In the genomic region with DNA sequence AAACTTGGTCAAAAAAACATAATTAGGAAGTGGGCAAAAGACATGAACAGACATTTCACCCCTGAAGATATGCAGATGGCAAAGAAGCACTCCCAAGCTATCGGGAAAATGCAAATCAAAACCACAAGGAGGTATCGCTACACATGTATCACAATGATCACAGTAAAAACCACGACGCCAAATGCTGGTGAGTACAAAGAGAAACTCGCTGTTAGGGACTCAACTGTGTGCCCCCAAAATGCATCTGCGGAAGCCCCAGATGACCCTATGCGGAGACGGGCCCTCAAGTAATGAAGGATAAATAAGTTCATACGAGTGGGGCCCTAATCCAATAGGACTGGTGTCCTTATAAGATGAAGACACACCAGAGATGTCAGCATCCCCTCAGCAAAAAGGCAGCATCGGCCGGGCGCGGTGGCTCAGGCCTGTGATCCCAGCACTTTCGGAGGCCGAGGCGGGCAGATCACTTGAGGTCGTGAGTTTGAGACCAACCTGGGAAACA, we compare ENCODE assay signal across 12 cellular contexts. TPM values are rescaled to one million over a fixed set of nuclear protein-coding genes. Genes with fewer than 3 reads are reported as not detected.
A peak's percentile ranks its signal among the peaks of the same experiment; 100 is the strongest.
DNase-seq lines count a peak whose midpoint lies in the region; ATAC-seq and TF ChIP-seq lines count a peak whose summit lies in the region.
"Had no signal": no experiment of that assay in that cellular context is flagged by ENCODE, and none has a peak within 500 bp of the region (broad histone marks: within the 10 kb centered on the region; RNA-seq: fewer than 3 reads in every experiment).

No MANE protein-coding gene starts in this region.

- peak overlapping the region; percentile 98 to 99 (median 98) for H3K27ac Mint-ChIP-seq in naive B cell
- peak overlapping the region in 1 of 2 donors; percentile 68 for H3K27ac Mint-ChIP-seq in effector memory CD8-positive, alpha-beta T cell

- H3K9me3 ChIP-seq in Peyer's patch, result no peaks in the 10 kb centered on the region
- H3K9me3 ChIP-seq: sigmoid colon had no signal

- H3K4me3 ChIP-seq in Peyer's patch, result peak overlapping the region in 1 of 4 donors; percentile 10
- H3K4me3 ChIP-seq: sigmoid colon had no signal

- H3K4me3 Mint-ChIP-seq in naive B cell, result peak overlapping the region; percentile 73 to 93 (median 84)
- peak overlapping the region in 1 of 2 donors; percentile 25 for H3K4me3 Mint-ChIP-seq in effector memory CD8-positive, alpha-beta T cell

- DNase-seq in GM10266 (ENCODE audit: extremely low spot score) (peak; percentile 61), GM20000 (ENCODE audit: low spot score) (peak; percentile 72), Peyer's patch (peak; percentile 32 to 76 (median 62)), naive B cell (peak; percentile 64), NCI-H510A treated with DMSO at 0.1 percent for 48 hours (lab: John Stamatoyannopoulos, UW) (no peak), NCI-H82 (lab: John Stamatoyannopoulos, UW) (no peak)
- no peak for DNase-seq in effector memory CD8-positive, alpha-beta T cell
- DNase-seq in effector CD4-positive, alpha-beta T cell, result no peak
- DNase-seq: activated gamma-delta T cell, SHP77, sigmoid colon, substantia nigra had no signal

- H3K27ac ChIP-seq in Peyer's patch, result peak overlapping the region in 2 of 4 donors; percentile 67 to 77

- peaks cover 67 to 86% (median 84%) of the 10 kb centered on the region in 3 donors for H3K4me1 Mint-ChIP-seq in naive B cell
- peaks cover 59 to 67% of the 10 kb centered on the region in 2 donors for H3K4me1 Mint-ChIP-seq in effector memory CD8-positive, alpha-beta T cell (ENCODE audit: low read depth in 2 of 2)

- no peaks in the 10 kb centered on the region for H3K36me3 Mint-ChIP-seq in naive B cell
- H3K36me3 Mint-ChIP-seq in effector memory CD8-positive, alpha-beta T cell (ENCODE audit: insufficient read depth), result peaks cover 37% of the 10 kb centered on the region

- no peaks in the 10 kb centered on the region for H3K27me3 Mint-ChIP-seq in naive B cell
- H3K27me3 Mint-ChIP-seq in effector memory CD8-positive, alpha-beta T cell, result no peaks in the 10 kb centered on the region

- peak; percentile 23 to 27 for ATAC-seq in naive B cell (ENCODE audit: low read depth in 2 of 2)
- no peak for ATAC-seq in effector memory CD8-positive, alpha-beta T cell (replicated peaks)

- TF ChIP-seq CTCF in GM10266 (IDR thresholded peaks at IDR 0.05; ENCODE audit: control insufficient read depth, insufficient read depth, low read depth, missing control alignments) (no peak), GM20000 (IDR thresholded peaks at IDR 0.05; ENCODE audit: extremely low read depth, missing control alignments) (no peak), Peyer's patch (IDR thresholded peaks at IDR 0.05) (no peak)

- TF ChIP-seq POLR2A in Peyer's patch (IDR thresholded peaks at IDR 0.05), result no peak

- H3K36me3 ChIP-seq in Peyer's patch, result no peaks in the 10 kb centered on the region
- H3K36me3 ChIP-seq: sigmoid colon had no signal

- no peaks in the 10 kb centered on the region for H3K27me3 ChIP-seq in Peyer's patch
- H3K27me3 ChIP-seq: sigmoid colon had no signal

- H3K4me1 ChIP-seq in Peyer's patch, result peaks cover 0 to 16% (median 5%) of the 10 kb centered on the region in 4 donors

- H3K9me3 Mint-ChIP-seq in naive B cell, result peaks cover 0 to 6% (median 2%) of the 10 kb centered on the region in 7 donors
- H3K9me3 Mint-ChIP-seq in effector memory CD8-positive, alpha-beta T cell, result no peaks in the 10 kb centered on the region

RNA-seq across cellular contexts. Expression of a gene that starts 10.2 kb away (rescaled TPM):
- total RNA-seq in Peyer's patch, result 100 to 1,000 TPM; 248 to 362 (median 351) TPM
- 10 to 100 TPM; 28.5 to 71.3 (median 48.1) TPM for polyA plus RNA-seq in naive B cell (ENCODE audit: low read depth in 6 of 6)

RNA-seq across cellular contexts. Expression of a gene that starts 10.4 kb away (rescaled TPM):
- 100 to 1,000 TPM in 1 of 4 donors, 10 to 100 TPM in 3; 46.1 to 111 (median 56.6) TPM for total RNA-seq in Peyer's patch
- 10 to 100 TPM; 18.7 to 38.8 (median 24.1) TPM for polyA plus RNA-seq in naive B cell (ENCODE audit: low read depth in 6 of 6)

RNA-seq across cellular contexts. Expression of a gene that starts 51.5 kb away (rescaled TPM):
- 100 to 1,000 TPM in 2 of 4 donors, 10 to 100 TPM in 2; 32.2 to 119 (median 101) TPM for total RNA-seq in Peyer's patch
- polyA plus RNA-seq in naive B cell (ENCODE audit: low read depth in 6 of 6), result 10 to 100 TPM in 1 of 6 donors, 1 to 10 TPM in 5; 1.6 to 11.9 (median 4.1) TPM

Comparison
In these comparisons a context has a peak if more than half of its experiments do, and no peak if none do; other contexts are left out.
1. DNase-seq: peak in GM10266 (single experiment), GM20000 (single experiment), Peyer's patch (3 of 3) and naive B cell (single experiment); none in NCI-H510A treated with DMSO at 0.1 percent for 48 hours (single experiment), effector memory CD8-positive, alpha-beta T cell (0 of 3), effector CD4-positive, alpha-beta T cell (single experiment) and NCI-H82 (single experiment).